ENCODE assay signal across 23 cellular contexts in the genomic region with DNA sequence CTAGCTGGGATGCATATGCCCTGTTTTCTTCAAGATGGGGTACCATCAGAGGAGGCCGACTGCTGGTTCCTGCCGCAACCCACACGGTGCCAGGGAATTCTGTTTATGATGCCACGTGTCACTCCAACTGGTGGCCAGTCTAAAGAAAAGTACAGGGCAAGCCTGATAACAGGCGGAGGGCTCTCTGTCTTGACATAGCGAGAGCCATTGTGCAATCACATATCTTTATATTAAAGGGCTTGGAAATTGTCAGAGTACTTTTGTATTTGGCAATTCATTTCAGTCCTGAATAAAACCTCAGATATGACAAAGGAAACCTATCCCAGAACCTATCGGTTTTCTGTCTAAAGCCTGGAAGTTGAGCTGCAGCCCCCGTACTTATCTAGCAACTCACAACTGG.
DNase-seq lines count a peak whose midpoint lies in the region; ATAC-seq, FAIRE-seq and TF ChIP-seq lines count a peak whose summit lies in the region.
"Had no signal": no experiment of that assay in that cellular context is flagged by ENCODE, and none has a peak within 500 bp of the region (broad histone marks: within the 10 kb centered on the region; RNA-seq: fewer than 3 reads in every experiment).

No MANE protein-coding gene starts in this region.

- TF ChIP-seq EP300 in HepG2 (IDR thresholded peaks at IDR 0.05; ENCODE audit: low read depth in 2 of 2, low read length in 2 of 2) (no peak), HepG2 (CRISPR knock-in tag; IDR thresholded peaks at IDR 0.05; ENCODE audit: borderline replicate concordance) (no peak)

- H3K14ac ChIP-seq in neuronal stem cell (ENCODE audit: low read length), result no peak overlapping the region

- H2BK5ac ChIP-seq in neuronal stem cell (ENCODE audit: low read length), result no peak overlapping the region

- POLR2A ChIA-PET in HepG2 (lab: Yijun Ruan, JAX), result no interaction called here

- no peak overlapping the region for H3K9ac ChIP-seq in HepG2 (ENCODE audit: insufficient read depth, low read depth, low read length)
- no peak overlapping the region for H3K9ac ChIP-seq in fibroblast of lung (ENCODE audit: insufficient read depth, low read length)
- H3K9ac ChIP-seq in neuronal stem cell (ENCODE audit: low read depth, low read length, poor library complexity), result no peak overlapping the region
- H3K9ac ChIP-seq: BLaER1 treated with 17β-estradiol and CSF1 and Interleukin-3, amounts not matched to agents 10 nM and 100 nM had no signal

- H3K79me1 ChIP-seq in neuronal stem cell (ENCODE audit: low read depth, low read length), result no peaks in the 10 kb centered on the region

- H4K8ac ChIP-seq in neuronal stem cell (ENCODE audit: low read depth, low read length), result peak overlapping the region; percentile 68

- CTCF ChIA-PET in HepG2 (lab: Yijun Ruan, JAX; ENCODE audit: low intra/inter-chr PET ratio, low total read pairs), result no interaction called here

- TF ChIP-seq CTCF in HepG2 (CRISPR knock-in tag; IDR thresholded peaks at IDR 0.05) (no peak), right lobe of liver (IDR thresholded peaks at IDR 0.05) (no peak), fibroblast of lung (conservative IDR thresholded peaks at IDR 0.05 in 1 of 2, IDR thresholded peaks at IDR 0.05 in 1 of 2; ENCODE audit: low read depth in 1 of 2, low read length in 2 of 2) (no peak), esophagus squamous epithelium (IDR thresholded peaks at IDR 0.05) (no peak)

- no peak overlapping the region for H3K23ac ChIP-seq in neuronal stem cell (ENCODE audit: low read depth, low read length, poor library complexity)

- 61% methylated on average over 8 of the region's 8 CpGs for WGBS in HepG2 (ENCODE audit: low lambda C conversion rate)
- WGBS in right lobe of liver (ENCODE audit: insufficient coverage, low coverage, low lambda C conversion rate, missing lambda C conversion rate), result 63% methylated on average over 8 of the region's 8 CpGs
- WGBS in neuronal stem cell (ENCODE audit: extremely low coverage in 2 of 2, insufficient read length in 2 of 2, insufficient replicate concordance in 1 of 2), 2 donors, result no CpG with 5 or more reads among the region's 8 CpGs
- WGBS in esophagus squamous epithelium, 2 donors, result 66 to 83% methylated on average over 6 to 8 of the region's 8 CpGs

- intact Hi-C loops in Right ventricle myocardium inferior (cut with DNase I) (no loop called here), left cardiac atrium (cut with DNase I) (no loop called here), HepG2 (cut with micrococcal nuclease; ENCODE audit: unreplicated experiment) (no loop called here), right lobe of liver (cut with DNase I) (no loop called here), esophagus squamous epithelium (cut with DNase I) (no loop called here)

- no peak overlapping the region for H3K18ac ChIP-seq in neuronal stem cell (ENCODE audit: low read length)

- no peak for TF ChIP-seq RAD21 in HepG2 (CRISPR knock-in tag; IDR thresholded peaks at IDR 0.05)

- H4K91ac ChIP-seq in neuronal stem cell (ENCODE audit: low read depth, low read length, poor library complexity), result no peak overlapping the region

- H3K4me3 ChIP-seq in HepG2 (replicated peaks in 1 of 3; ENCODE audit: insufficient read depth in 1 of 3, low read depth in 2 of 3, low read length in 3 of 3) (no peak overlapping the region), right lobe of liver (no peak overlapping the region), fibroblast of lung (replicated peaks in 1 of 4; ENCODE audit: control extremely low read depth in 1 of 4, insufficient read depth in 1 of 4, low read depth in 3 of 4, low read length in 4 of 4) (no peak overlapping the region), neuronal stem cell (ENCODE audit: low read length in 2 of 2) (no peak overlapping the region), esophagus squamous epithelium (no peak overlapping the region)
- H3K4me3 ChIP-seq: A549; BLaER1 treated with 17β-estradiol and CSF1 and Interleukin-3, amounts not matched to agents 10 nM and 100 nM had no signal

- H3K27ac ChIP-seq in HepG2 (ENCODE audit: extremely low read length, insufficient read depth, low read length) (no peak overlapping the region), right lobe of liver (no peak overlapping the region), fibroblast of lung (ENCODE audit: insufficient read depth, low read length) (peak overlapping the region; percentile 31), neuronal stem cell (replicated peaks; ENCODE audit: low read length) (no peak overlapping the region), esophagus squamous epithelium (no peak overlapping the region)
- H3K27ac ChIP-seq: 22Rv1; A549; BLaER1 treated with 17β-estradiol and CSF1 and Interleukin-3, amounts not matched to agents 10 nM and 100 nM; C4-2B had no signal

- in situ Hi-C loops in HepG2 (cut with HindIII; ENCODE audit: extremely low pct_ligation_motif_present, low pct_unique_long_range_greater_than_20kb), result no loop called here

- H2AK5ac ChIP-seq in neuronal stem cell (ENCODE audit: low read depth, low read length), result no peak overlapping the region

- no peak for FAIRE-seq in HepG2 (lab: Jason Lieb, UNC)
- FAIRE-seq: A549, D721Med, G401.6, GM12891, GM19239 had no signal

- H2BK120ac ChIP-seq in neuronal stem cell (ENCODE audit: low read depth, low read length), result no peak overlapping the region

- DNase-seq in Right ventricle myocardium inferior (ENCODE audit: missing footprints), result peak; percentile 26
- DNase-seq in left cardiac atrium, result no peak
- DNase-seq in HepG2 (ENCODE audit: low spot score), result no peak
- no peak for DNase-seq in right lobe of liver
- peak in 1 of 2 donors; percentile 35 for DNase-seq in fibroblast of lung (ENCODE audit: low read depth in 2 of 2)
- no peak for DNase-seq in neuronal stem cell (ENCODE audit: low spot score)
- no peak for DNase-seq in esophagus squamous epithelium (lab: John Stamatoyannopoulos, UW)
- DNase-seq: AML-193; Caco-2; Calu3; CD4-positive, alpha-beta T cell; CD8-positive, alpha-beta T cell; DMS79 treated with DMSO at 0.1 percent for 48 hours; GF-D8 had no signal

- no peak overlapping the region for H2BK12ac ChIP-seq in neuronal stem cell (ENCODE audit: low read length)

- H3K36me3 ChIP-seq in HepG2 (replicated peaks in 1 of 2; ENCODE audit: control insufficient read depth in 1 of 2, insufficient read depth in 2 of 2, low read length in 2 of 2) (no peaks in the 10 kb centered on the region), right lobe of liver (no peaks in the 10 kb centered on the region), fibroblast of lung (ENCODE audit: control insufficient read depth, insufficient read depth, low read length) (no peaks in the 10 kb centered on the region), neuronal stem cell (replicated peaks in 1 of 2; ENCODE audit: control insufficient read depth in 2 of 2, insufficient read depth in 2 of 2, low read length in 2 of 2) (no peaks in the 10 kb centered on the region), esophagus squamous epithelium (no peaks in the 10 kb centered on the region)
- H3K36me3 ChIP-seq: BLaER1 treated with 17β-estradiol and CSF1 and Interleukin-3, amounts not matched to agents 10 nM and 100 nM had no signal

- H4K20me1 ChIP-seq in HepG2 (ENCODE audit: insufficient read depth, low read length) (no peaks in the 10 kb centered on the region), fibroblast of lung (ENCODE audit: control insufficient read depth, extremely low read depth, insufficient read depth, low read length) (no peaks in the 10 kb centered on the region)
- H4K20me1 ChIP-seq: BLaER1 treated with 17β-estradiol and CSF1 and Interleukin-3, amounts not matched to agents 10 nM and 100 nM had no signal

- H2AFZ ChIP-seq in HepG2 (ENCODE audit: low read length), result no peak overlapping the region
- peak overlapping the region; percentile 61 for H2AFZ ChIP-seq in fibroblast of lung (ENCODE audit: low read length)
- no peak overlapping the region for H2AFZ ChIP-seq in neuronal stem cell (ENCODE audit: low read length)

- H3K27me3 ChIP-seq in HepG2 (ENCODE audit: control insufficient read depth in 1 of 2, insufficient read depth in 2 of 2, low read length in 2 of 2) (no peaks in the 10 kb centered on the region; a peak in 2 of 5 replicates), right lobe of liver (no peaks in the 10 kb centered on the region), fibroblast of lung (ENCODE audit: control insufficient read depth, insufficient read depth, low read length) (no peaks in the 10 kb centered on the region), neuronal stem cell (ENCODE audit: control insufficient read depth in 3 of 3, insufficient read depth in 3 of 3, low read depth in 1 of 3, low read length in 3 of 3) (no peaks in the 10 kb centered on the region), esophagus squamous epithelium (no peaks in the 10 kb centered on the region)
- H3K27me3 ChIP-seq: BLaER1 treated with 17β-estradiol and CSF1 and Interleukin-3, amounts not matched to agents 10 nM and 100 nM had no signal

- H3K4ac ChIP-seq in neuronal stem cell (ENCODE audit: low read length), result no peak overlapping the region

- no peak for TF ChIP-seq POLR2A in HepG2 (IDR thresholded peaks at IDR 0.05; ENCODE audit: insufficient read depth in 1 of 2, low read depth in 2 of 2, low read length in 2 of 2)
- TF ChIP-seq POLR2A in right lobe of liver (IDR thresholded peaks at IDR 0.05), result no peak
- no peak for TF ChIP-seq POLR2A in esophagus squamous epithelium (IDR thresholded peaks at IDR 0.05)

- no peak overlapping the region for H2BK15ac ChIP-seq in neuronal stem cell (ENCODE audit: low read length)

- no TSS peak for BruUV-seq in HepG2 (replicated peaks; lab: Mats Ljungman, UMichigan)

- no peaks in the 10 kb centered on the region for H3K4me1 ChIP-seq in HepG2 (ENCODE audit: insufficient read depth, low read length)
- H3K4me1 ChIP-seq in right lobe of liver, result no peaks in the 10 kb centered on the region
- peaks cover 8% of the 10 kb centered on the region for H3K4me1 ChIP-seq in fibroblast of lung (ENCODE audit: control insufficient read depth, extremely low read depth, insufficient read depth, low read length)
- no peaks in the 10 kb centered on the region for H3K4me1 ChIP-seq in neuronal stem cell (ENCODE audit: control insufficient read depth in 2 of 2, insufficient read depth in 1 of 2, low read depth in 1 of 2, low read length in 2 of 2)
- no peaks in the 10 kb centered on the region for H3K4me1 ChIP-seq in esophagus squamous epithelium
- H3K4me1 ChIP-seq: A549, Caco-2 had no signal

- ATAC-seq in Right ventricle myocardium inferior, result peak; percentile 44
- ATAC-seq in left cardiac atrium, result no peak
- no peak for ATAC-seq in HepG2
- no peak for ATAC-seq in right lobe of liver
- no peak for ATAC-seq in activated CD4-positive, CD25-positive, alpha-beta regulatory T cell treated with anti-CD3 and anti-CD28 coated beads, Interleukin-2, amount 50 U/mL, for 24 hours
- ATAC-seq: A549; CD8-positive, alpha-beta T cell had no signal

- H3K9me3 ChIP-seq in HepG2 (ENCODE audit: low read length) (peaks cover 8% of the 10 kb centered on the region; the same call in 1 of the 2 replicates), right lobe of liver (no peaks in the 10 kb centered on the region), fibroblast of lung (ENCODE audit: control insufficient read depth, insufficient read depth, low read depth, low read length) (no peaks in the 10 kb centered on the region), neuronal stem cell (replicated peaks in 1 of 2; ENCODE audit: control insufficient read depth in 2 of 2, insufficient read depth in 1 of 2, low read depth in 1 of 2, low read length in 2 of 2) (no peaks in the 10 kb centered on the region), esophagus squamous epithelium (no peaks in the 10 kb centered on the region)
- H3K9me3 ChIP-seq: BLaER1 treated with 17β-estradiol and CSF1 and Interleukin-3, amounts not matched to agents 10 nM and 100 nM; Caco-2 had no signal

- H3K4me2 ChIP-seq in HepG2 (ENCODE audit: low read depth, low read length), result no peak overlapping the region
- H3K4me2 ChIP-seq in fibroblast of lung (ENCODE audit: extremely low read depth, insufficient read depth, low read length), result peak overlapping the region; percentile 9
- H3K4me2 ChIP-seq in neuronal stem cell (ENCODE audit: insufficient read depth, low read length, poor library complexity, severe bottlenecking), result no peak overlapping the region
- H3K4me2 ChIP-seq: A549 had no signal

- H3K79me2 ChIP-seq in HepG2 (ENCODE audit: insufficient read depth, low read length) (no peaks in the 10 kb centered on the region), fibroblast of lung (ENCODE audit: control insufficient read depth, insufficient read depth, low read length) (no peaks in the 10 kb centered on the region)
